24 cellular contexts compared by ENCODE assay signal in genomic region chr5:162637501-162637900, GRCh38.
"Had no signal": no experiment of that assay in that cellular context is flagged by ENCODE, and none has a peak within 500 bp of the region (broad histone marks: within the 10 kb centered on the region; RNA-seq: fewer than 3 reads in every experiment).

No MANE protein-coding gene starts in this region.

- H3K27ac ChIP-seq: coronary artery, epithelial cell of prostate, esophagus squamous epithelium, gastrocnemius medialis, heart right ventricle, lower lobe of right lung had no signal

- H3K4me1 ChIP-seq: esophagus squamous epithelium, gastrocnemius medialis, heart right ventricle, lower lobe of right lung had no signal

- ATAC-seq: effector memory CD8-positive, alpha-beta T cell; esophagus mucosa; gastrocnemius medialis; left colon; left lobe of liver; left ventricle myocardium superior; lower lobe of right lung; naive thymus-derived CD4-positive, alpha-beta T cell had no signal

- DNase-seq: dermis blood vessel endothelial cell; effector CD8-positive, alpha-beta T cell; effector memory CD8-positive, alpha-beta T cell; endodermal cell; erythroblast; esophagus squamous epithelium; foreskin fibroblast; foreskin melanocyte; gastrocnemius medialis; glutamatergic neuron; head of caudate nucleus; heart right ventricle; islet precursor cell; kidney; kidney glomerular epithelial cell; left colon; left ventricle myocardium superior; lower lobe of right lung; mesenchymal stem cell; naive thymus-derived CD4-positive, alpha-beta T cell had no signal

- H3K27me3 ChIP-seq: esophagus squamous epithelium, gastrocnemius medialis, heart right ventricle had no signal

- H3K4me3 ChIP-seq: coronary artery, esophagus squamous epithelium, gastrocnemius medialis, heart right ventricle, lower lobe of right lung had no signal

- H3K9me3 ChIP-seq: gastrocnemius medialis had no signal

- H3K36me3 ChIP-seq: esophagus squamous epithelium, gastrocnemius medialis, heart right ventricle, lower lobe of right lung had no signal
